ENCODE assay signal across 7 cellular contexts in genomic region chrX:65518980-65519379, GRCh38. TPM values are rescaled to one million over a fixed set of nuclear protein-coding genes. Genes with fewer than 3 reads are reported as not detected.
DNase-seq lines count a peak whose midpoint lies in the region; ATAC-seq, FAIRE-seq and TF ChIP-seq lines count a peak whose summit lies in the region.
"Not testable (repeated sequence)": the region's sequence is repeated elsewhere in the genome, so short reads cannot be mapped to it uniquely, and the experiment has no call there.

No MANE protein-coding gene starts in this region.

- intact Hi-C loops in activated CD4-positive, alpha-beta T cell treated with anti-CD3 and anti-CD28 coated beads for 36 hours (cut with DNase I, micrococcal nuclease); activated T-helper 1 cell treated with anti-CD3 and anti-CD28 coated beads, Interleukin-12 subunit alpha, Interleukin-12 subunit beta, Interleukin-2, Interleukin-4 antibody, amounts not matched to agents 30 ng/mL and 10 ng/mL and 1 ng/mL, durations not matched to agents 14 hours and 24 hours and 36 hours (cut with micrococcal nuclease): not testable (repeated sequence)

- not testable (repeated sequence) for DNase-seq in GM12891 (ENCODE audit: insufficient read length, low spot score); activated CD4-positive, alpha-beta T cell treated with anti-CD3 and anti-CD28 coated beads for 36 hours; activated T-helper 1 cell treated with anti-CD3 and anti-CD28 coated beads, Interleukin-12 subunit alpha, Interleukin-12 subunit beta, Interleukin-2, Interleukin-4 antibody, amounts not matched to agents 30 ng/mL and 10 ng/mL and 1 ng/mL, durations not matched to agents 14 hours and 24 hours and 36 hours (ENCODE audit: low spot score); activated naive CD8-positive, alpha-beta T cell treated with anti-CD3 and anti-CD28 coated beads, Interleukin-2, amount 50 U/mL, for 24 hours; glutamatergic neuron; nephron progenitor cell
- peak; percentile 2 for DNase-seq in middle frontal gyrus (ENCODE audit: extremely low spot score, low spot score)

- H3K4me1 Mint-ChIP-seq in activated CD4-positive, alpha-beta T cell treated with anti-CD3 and anti-CD28 coated beads for 36 hours; activated T-helper 1 cell treated with anti-CD3 and anti-CD28 coated beads, Interleukin-12 subunit alpha, Interleukin-12 subunit beta, Interleukin-2, Interleukin-4 antibody, amounts not matched to agents 30 ng/mL and 10 ng/mL and 1 ng/mL, durations not matched to agents 14 hours and 24 hours and 36 hours (ENCODE audit: low read depth); activated naive CD8-positive, alpha-beta T cell treated with anti-CD3 and anti-CD28 coated beads, Interleukin-2, amount 50 U/mL, for 24 hours; glutamatergic neuron (ENCODE audit: low read depth, unreplicated experiment); nephron progenitor cell: not testable (repeated sequence)

- TF ChIP-seq POLR2A in GM12891 (IDR thresholded peaks at IDR 0.05; ENCODE audit: low read depth, low read length): not testable (repeated sequence)

- not testable (repeated sequence) for H3K9me3 Mint-ChIP-seq in activated CD4-positive, alpha-beta T cell treated with anti-CD3 and anti-CD28 coated beads for 36 hours (ENCODE audit: low read depth); activated T-helper 1 cell treated with anti-CD3 and anti-CD28 coated beads, Interleukin-12 subunit alpha, Interleukin-12 subunit beta, Interleukin-2, Interleukin-4 antibody, amounts not matched to agents 30 ng/mL and 10 ng/mL and 1 ng/mL, durations not matched to agents 14 hours and 24 hours and 36 hours; activated naive CD8-positive, alpha-beta T cell treated with anti-CD3 and anti-CD28 coated beads, Interleukin-2, amount 50 U/mL, for 24 hours; glutamatergic neuron (ENCODE audit: unreplicated experiment)
- peaks cover 28% of the 10 kb centered on the region for H3K9me3 Mint-ChIP-seq in nephron progenitor cell

- TF ChIP-seq CTCF in glutamatergic neuron (IDR thresholded peaks at IDR 0.05; ENCODE audit: partially characterized antibody, unreplicated experiment); nephron progenitor cell (IDR thresholded peaks at IDR 0.05): not testable (repeated sequence)

- not testable (repeated sequence) for H3K4me3 Mint-ChIP-seq in activated CD4-positive, alpha-beta T cell treated with anti-CD3 and anti-CD28 coated beads for 36 hours; activated T-helper 1 cell treated with anti-CD3 and anti-CD28 coated beads, Interleukin-12 subunit alpha, Interleukin-12 subunit beta, Interleukin-2, Interleukin-4 antibody, amounts not matched to agents 30 ng/mL and 10 ng/mL and 1 ng/mL, durations not matched to agents 14 hours and 24 hours and 36 hours; activated naive CD8-positive, alpha-beta T cell treated with anti-CD3 and anti-CD28 coated beads, Interleukin-2, amount 50 U/mL, for 24 hours; glutamatergic neuron (ENCODE audit: unreplicated experiment); nephron progenitor cell

- peaks cover 25% of the 10 kb centered on the region for H3K36me3 Mint-ChIP-seq in activated CD4-positive, alpha-beta T cell treated with anti-CD3 and anti-CD28 coated beads for 36 hours (ENCODE audit: low read depth)
- H3K36me3 Mint-ChIP-seq in activated T-helper 1 cell treated with anti-CD3 and anti-CD28 coated beads, Interleukin-12 subunit alpha, Interleukin-12 subunit beta, Interleukin-2, Interleukin-4 antibody, amounts not matched to agents 30 ng/mL and 10 ng/mL and 1 ng/mL, durations not matched to agents 14 hours and 24 hours and 36 hours (ENCODE audit: low read depth): peaks cover 32% of the 10 kb centered on the region
- peaks cover 29% of the 10 kb centered on the region for H3K36me3 Mint-ChIP-seq in activated naive CD8-positive, alpha-beta T cell treated with anti-CD3 and anti-CD28 coated beads, Interleukin-2, amount 50 U/mL, for 24 hours (ENCODE audit: low read depth)
- H3K36me3 Mint-ChIP-seq in glutamatergic neuron (ENCODE audit: unreplicated experiment): not testable (repeated sequence)
- peaks cover 32% of the 10 kb centered on the region for H3K36me3 Mint-ChIP-seq in nephron progenitor cell (ENCODE audit: low read depth)

- ATAC-seq in activated CD4-positive, alpha-beta T cell treated with anti-CD3 and anti-CD28 coated beads for 36 hours: peak; percentile 70
- peak; percentile 45 for ATAC-seq in activated naive CD8-positive, alpha-beta T cell treated with anti-CD3 and anti-CD28 coated beads, Interleukin-2, amount 50 U/mL, for 24 hours

- peak; percentile 96 for FAIRE-seq in GM12891 (lab: Jason Lieb, UNC)

- not testable (repeated sequence) for H3K27me3 Mint-ChIP-seq in activated CD4-positive, alpha-beta T cell treated with anti-CD3 and anti-CD28 coated beads for 36 hours; activated T-helper 1 cell treated with anti-CD3 and anti-CD28 coated beads, Interleukin-12 subunit alpha, Interleukin-12 subunit beta, Interleukin-2, Interleukin-4 antibody, amounts not matched to agents 30 ng/mL and 10 ng/mL and 1 ng/mL, durations not matched to agents 14 hours and 24 hours and 36 hours (ENCODE audit: insufficient read depth); activated naive CD8-positive, alpha-beta T cell treated with anti-CD3 and anti-CD28 coated beads, Interleukin-2, amount 50 U/mL, for 24 hours; glutamatergic neuron (ENCODE audit: unreplicated experiment); nephron progenitor cell (ENCODE audit: low read depth, poor library complexity)

- CTCF ChIA-PET in activated CD4-positive, alpha-beta T cell treated with anti-CD3 and anti-CD28 coated beads for 36 hours (lab: Charles Lee): interaction anchor here (0.5 to 1.0 kb wide), 2 partner anchors 8 to 10 kb away, joined by 5 to 6 read pairs; no protein-coding TSS in a partner anchor

- not testable (repeated sequence) for H3K27ac Mint-ChIP-seq in activated CD4-positive, alpha-beta T cell treated with anti-CD3 and anti-CD28 coated beads for 36 hours; activated naive CD8-positive, alpha-beta T cell treated with anti-CD3 and anti-CD28 coated beads, Interleukin-2, amount 50 U/mL, for 24 hours
- H3K27ac Mint-ChIP-seq in activated T-helper 1 cell treated with anti-CD3 and anti-CD28 coated beads, Interleukin-12 subunit alpha, Interleukin-12 subunit beta, Interleukin-2, Interleukin-4 antibody, amounts not matched to agents 30 ng/mL and 10 ng/mL and 1 ng/mL, durations not matched to agents 14 hours and 24 hours and 36 hours: peak overlapping the region; percentile 23
- peak overlapping the region; percentile 28 for H3K27ac Mint-ChIP-seq in glutamatergic neuron (ENCODE audit: unreplicated experiment)
- peak overlapping the region; percentile 84 for H3K27ac Mint-ChIP-seq in nephron progenitor cell

- POLR2A ChIA-PET in activated CD4-positive, alpha-beta T cell treated with anti-CD3 and anti-CD28 coated beads for 36 hours (lab: Charles Lee): not testable (repeated sequence)

RNA-seq across cellular contexts. Expression of gene LAS1L, which starts 15.6 kb away (rescaled TPM):
- 38.1 TPM for polyA plus RNA-seq in GM12891 (2012; ENCODE audit: low read depth, missing spikeins)
- 10 to 100 TPM; 56.4 to 64.0 TPM for total RNA-seq in activated CD4-positive, alpha-beta T cell treated with anti-CD3 and anti-CD28 coated beads for 36 hours
- 62.5 and 65.1 TPM in 2 replicates for total RNA-seq in activated T-helper 1 cell treated with anti-CD3 and anti-CD28 coated beads, Interleukin-12 subunit alpha, Interleukin-12 subunit beta, Interleukin-2, Interleukin-4 antibody, amounts not matched to agents 30 ng/mL and 10 ng/mL and 1 ng/mL, durations not matched to agents 14 hours and 24 hours and 36 hours
- 45.1 TPM for total RNA-seq in glutamatergic neuron (ENCODE audit: unreplicated experiment)
